ENCODE assay signal across 9 cellular contexts in genomic region chr3:4814302-4814903, GRCh38.
DNase-seq lines count a peak whose midpoint lies in the region; FAIRE-seq and TF ChIP-seq lines count a peak whose summit lies in the region.
"Had no signal": no experiment of that assay in that cellular context is flagged by ENCODE, and none has a peak within 500 bp of the region (broad histone marks: within the 10 kb centered on the region; RNA-seq: fewer than 3 reads in every experiment).

No MANE protein-coding gene starts in this region.

- TF ChIP-seq POLR2A in endothelial cell of umbilical vein (IDR thresholded peaks at IDR 0.05; ENCODE audit: low read depth, low read length) (no peak), uterus (IDR thresholded peaks at IDR 0.05) (no peak)

- no peak overlapping the region for H3K23ac ChIP-seq in mesendoderm (ENCODE audit: low read length)

- H4K20me1 ChIP-seq in mammary epithelial cell (ENCODE audit: insufficient read depth, low read length) (no peaks in the 10 kb centered on the region), endothelial cell of umbilical vein (replicated peaks; ENCODE audit: control insufficient read depth, extremely low read depth, insufficient read depth, low read length) (no peaks in the 10 kb centered on the region), SK-N-SH (ENCODE audit: insufficient read depth) (no peaks in the 10 kb centered on the region)

- peak; percentile 9 for DNase-seq in MCF 10A (ENCODE audit: unreplicated experiment)
- no peak for DNase-seq in mammary epithelial cell
- peak; percentile 85 for DNase-seq in endothelial cell of umbilical vein (ENCODE audit: low read depth, low spot score)
- DNase-seq in mesendoderm, result peak; percentile 44
- peak in 1 of 2 donors; percentile 65 for DNase-seq in uterus
- no peak for DNase-seq in SK-N-SH
- no peak for DNase-seq in NCI-H187 treated with DMSO at 0.1 percent for 48 hours (lab: John Stamatoyannopoulos, UW)
- no peak for DNase-seq in superior temporal gyrus (ENCODE audit: extremely low spot score)
- DNase-seq: activated T-cell treated with anti-CD3 and anti-CD28 coated beads for 4 hours had no signal

- no peak overlapping the region for H4K8ac ChIP-seq in mesendoderm (ENCODE audit: low read depth, low read length)

- H2AK5ac ChIP-seq in mesendoderm (ENCODE audit: low read length), result no peak overlapping the region

- no peaks in the 10 kb centered on the region for H3K9me1 ChIP-seq in endothelial cell of umbilical vein (replicated peaks; ENCODE audit: control insufficient read depth, extremely low read depth, insufficient read depth, low read length)

- no peak overlapping the region for H2BK5ac ChIP-seq in mesendoderm (ENCODE audit: low read length)

- no peaks in the 10 kb centered on the region for H3K4me1 ChIP-seq in mammary epithelial cell (ENCODE audit: insufficient read depth, low read length)
- H3K4me1 ChIP-seq in endothelial cell of umbilical vein (ENCODE audit: control insufficient read depth, extremely low read depth, insufficient read depth, low read length), result peaks cover 18% of the 10 kb centered on the region
- peaks cover 2% of the 10 kb centered on the region for H3K4me1 ChIP-seq in mesendoderm (ENCODE audit: control insufficient read depth, low read depth, low read length)
- no peaks in the 10 kb centered on the region for H3K4me1 ChIP-seq in uterus
- peaks cover 0 to 17% of the 10 kb centered on the region in 2 experiments; a peak in 1 of 4 replicates for H3K4me1 ChIP-seq in SK-N-SH (ENCODE audit: control insufficient read depth in 1 of 2, insufficient read depth in 2 of 2, low read depth in 1 of 2, low read length in 1 of 2)

- POLR2A ChIA-PET in MCF 10A (lab: Yijun Ruan, JAX) (interaction anchor here (0.7 kb wide), 1 partner anchor 44 kb away, joined by 3 read pairs; no protein-coding TSS in a partner anchor), endothelial cell of umbilical vein (lab: Charles Lee) (interaction anchor here (0.6 to 1.0 kb wide), 3 partner anchors 13 to 165 kb away, joined by 3 to 8 read pairs (median 5); partner anchors contain the start of gene BHLHE40), SK-N-SH (lab: Yijun Ruan, JAX) (no interaction called here)

- TF ChIP-seq CTCF in MCF 10A (IDR thresholded peaks at IDR 0.05; ENCODE audit: unreplicated experiment), result no peak
- TF ChIP-seq CTCF in mammary epithelial cell (conservative IDR thresholded peaks at IDR 0.05 in 1 of 2, IDR thresholded peaks at IDR 0.05 in 1 of 2; ENCODE audit: extremely low read depth in 1 of 2, insufficient read depth in 1 of 2, low read depth in 1 of 2, low read length in 2 of 2), result no peak
- TF ChIP-seq CTCF in endothelial cell of umbilical vein (IDR thresholded peaks at IDR 0.05; ENCODE audit: extremely low read depth in 1 of 2, insufficient read depth in 1 of 2, low read depth in 1 of 2, low read length in 2 of 2), result no peak
- no peak for TF ChIP-seq CTCF in uterus (IDR thresholded peaks at IDR 0.05)
- TF ChIP-seq CTCF in SK-N-SH (IDR thresholded peaks at IDR 0.05), result no peak

- no peaks in the 10 kb centered on the region for H3K9me3 Mint-ChIP-seq in MCF 10A (ENCODE audit: unreplicated experiment)

- no peaks in the 10 kb centered on the region for H3K79me1 ChIP-seq in mesendoderm (ENCODE audit: low read length)

- H3K9me2 ChIP-seq in SK-N-SH, result no peaks in the 10 kb centered on the region

- H3K4me1 Mint-ChIP-seq in MCF 10A (ENCODE audit: insufficient read depth, unreplicated experiment), result no peaks in the 10 kb centered on the region

- peak overlapping the region; percentile 58 for H3K56ac ChIP-seq in mesendoderm (ENCODE audit: low read length)

- H3K79me2 ChIP-seq in mammary epithelial cell (ENCODE audit: insufficient read depth, low read length) (no peaks in the 10 kb centered on the region), endothelial cell of umbilical vein (ENCODE audit: control insufficient read depth, insufficient read depth, low read length) (no peaks in the 10 kb centered on the region), mesendoderm (ENCODE audit: control insufficient read depth, insufficient read depth, low read length) (no peaks in the 10 kb centered on the region), SK-N-SH (ENCODE audit: insufficient read depth) (no peaks in the 10 kb centered on the region)

- H3K18ac ChIP-seq in mesendoderm (ENCODE audit: low read length), result no peak overlapping the region

- H3K4me3 Mint-ChIP-seq in MCF 10A (ENCODE audit: unreplicated experiment), result no peak overlapping the region

- no peak overlapping the region for H3K27ac Mint-ChIP-seq in MCF 10A (ENCODE audit: low read depth, unreplicated experiment)

- no peak overlapping the region for H2BK120ac ChIP-seq in mesendoderm (ENCODE audit: low read depth, low read length)

- intact Hi-C loops in MCF 10A (cut with micrococcal nuclease), result no loop called here
- intact Hi-C loops in mammary epithelial cell (cut with micrococcal nuclease), result no loop called here
- intact Hi-C loops in endothelial cell of umbilical vein (cut with micrococcal nuclease), result loop anchor here (1.0 kb wide), 6 partner anchors 13 to 212 kb away; no protein-coding TSS in a partner anchor
- intact Hi-C loops in uterus (cut with DNase I; ENCODE audit: low total_unique reads), result no loop called here

- 94% methylated on average over 15 of the region's 20 CpGs for WGBS in mammary epithelial cell (ENCODE audit: low coverage, missing lambda C conversion rate)
- WGBS in mesendoderm (ENCODE audit: extremely low coverage, insufficient coverage, low lambda C conversion rate), result no CpG with 5 or more reads among the region's 20 CpGs
- 90% methylated on average over 20 of the region's 20 CpGs for WGBS in SK-N-SH (ENCODE audit: low lambda C conversion rate)

- H3K9me3 ChIP-seq in mammary epithelial cell (replicated peaks; ENCODE audit: insufficient read depth, low read length) (no peaks in the 10 kb centered on the region), endothelial cell of umbilical vein (replicated peaks; ENCODE audit: control insufficient read depth, insufficient read depth, low read length) (no peaks in the 10 kb centered on the region), uterus (no peaks in the 10 kb centered on the region), SK-N-SH (no peaks in the 10 kb centered on the region)

- in situ Hi-C loops in mammary epithelial cell (cut with MboI; ENCODE audit: low sequenced_read_pairs in 2 of 2), result no loop called here

- no peak overlapping the region for H3K4ac ChIP-seq in mesendoderm (ENCODE audit: low read depth, low read length)

- TF ChIP-seq RAD21 in SK-N-SH (IDR thresholded peaks at IDR 0.05; ENCODE audit: low read length), result no peak

- H3F3A ChIP-seq in SK-N-SH (replicated peaks; ENCODE audit: insufficient read depth), result no peaks in the 10 kb centered on the region

- H3K27ac ChIP-seq in mammary epithelial cell (ENCODE audit: insufficient read depth, low read depth, low read length), result no peak overlapping the region
- peak overlapping the region; percentile 74 for H3K27ac ChIP-seq in endothelial cell of umbilical vein (ENCODE audit: insufficient read depth, low read depth, low read length)
- no peak overlapping the region for H3K27ac ChIP-seq in mesendoderm (ENCODE audit: low read depth, low read length)
- H3K27ac ChIP-seq in uterus, result peak overlapping the region; percentile 11 to 37
- no peak overlapping the region for H3K27ac ChIP-seq in SK-N-SH (ENCODE audit: low read depth in 2 of 2, low read length in 1 of 2)

- CTCF ChIA-PET in MCF 10A (lab: Yijun Ruan, JAX), result no interaction called here
- CTCF ChIA-PET in mammary epithelial cell (lab: Charles Lee; ENCODE audit: low non-redundant PET), result no interaction called here
- CTCF ChIA-PET in endothelial cell of umbilical vein (lab: Charles Lee), result interaction anchor here (0.7 to 2.2 kb wide), 13 partner anchors 11 to 212 kb away, joined by 3 to 13 read pairs (median 4); partner anchors contain the start of gene BHLHE40
- CTCF ChIA-PET in SK-N-SH (lab: Yijun Ruan, JAX), result interaction anchor here (0.8 to 1.1 kb wide), 2 partner anchors 8 to 15 kb away, joined by 3 read pairs; no protein-coding TSS in a partner anchor

- H3K27me3 ChIP-seq in mammary epithelial cell (ENCODE audit: insufficient read depth, low read length) (no peaks in the 10 kb centered on the region), endothelial cell of umbilical vein (ENCODE audit: control insufficient read depth in 2 of 2, insufficient read depth in 2 of 2, low read length in 2 of 2) (no peaks in the 10 kb centered on the region), mesendoderm (ENCODE audit: insufficient read depth, low read length, poor library complexity) (no peaks in the 10 kb centered on the region), uterus (no peaks in the 10 kb centered on the region), SK-N-SH (ENCODE audit: insufficient read depth) (no peaks in the 10 kb centered on the region)

- TF ChIP-seq EP300 in SK-N-SH (IDR thresholded peaks at IDR 0.05; ENCODE audit: borderline replicate concordance in 1 of 2, low read depth in 1 of 2, low read length in 1 of 2), result no peak

- H2AFZ ChIP-seq in mammary epithelial cell (ENCODE audit: low read depth, low read length) (no peak overlapping the region), endothelial cell of umbilical vein (ENCODE audit: low read depth, low read length) (peak overlapping the region; percentile 28), SK-N-SH (ENCODE audit: low read depth) (no peak overlapping the region)

- H3K27me3 Mint-ChIP-seq in MCF 10A (ENCODE audit: insufficient read depth, unreplicated experiment), result no peaks in the 10 kb centered on the region

- FAIRE-seq in endothelial cell of umbilical vein (lab: Jason Lieb, UNC), result peak; percentile 90

- no peak overlapping the region for H3K4me2 ChIP-seq in mammary epithelial cell (ENCODE audit: insufficient read depth, low read depth, low read length)
- H3K4me2 ChIP-seq in endothelial cell of umbilical vein (ENCODE audit: insufficient read depth, low read length), result peak overlapping the region; percentile 13
- no peak overlapping the region for H3K4me2 ChIP-seq in mesendoderm (ENCODE audit: low read length)
- no peak overlapping the region for H3K4me2 ChIP-seq in SK-N-SH

- H4K5ac ChIP-seq in mesendoderm (ENCODE audit: low read length), result no peak overlapping the region

- dilution Hi-C loops in mammary epithelial cell (cut with HindIII; ENCODE audit: low sequenced_read_pairs) (no loop called here), endothelial cell of umbilical vein (cut with MboI; ENCODE audit: extremely low pct_ligation_motif_present, low sequenced_read_pairs) (no loop called here)

- H3K4me3 ChIP-seq in mammary epithelial cell (replicated peaks in 1 of 3; ENCODE audit: insufficient read depth in 1 of 3, low read depth in 2 of 3, low read length in 3 of 3), result no peak overlapping the region
- no peak overlapping the region for H3K4me3 ChIP-seq in endothelial cell of umbilical vein (replicated peaks in 1 of 3; ENCODE audit: insufficient read depth in 1 of 3, low read depth in 1 of 3, low read length in 3 of 3)
- H3K4me3 ChIP-seq in mesendoderm (ENCODE audit: low read length), result no peak overlapping the region
- H3K4me3 ChIP-seq in uterus, result no peak overlapping the region
- H3K4me3 ChIP-seq in SK-N-SH (ENCODE audit: low read depth in 2 of 2, low read length in 1 of 2), result no peak overlapping the region

- no peaks in the 10 kb centered on the region for H3K36me3 ChIP-seq in mammary epithelial cell (ENCODE audit: insufficient read depth, low read length)
- no peaks in the 10 kb centered on the region for H3K36me3 ChIP-seq in endothelial cell of umbilical vein (ENCODE audit: control insufficient read depth in 2 of 2, extremely low read depth in 1 of 2, insufficient read depth in 2 of 2, low read length in 2 of 2)
- no peaks in the 10 kb centered on the region for H3K36me3 ChIP-seq in mesendoderm (ENCODE audit: control insufficient read depth, insufficient read depth, low read length)
- no peaks in the 10 kb centered on the region for H3K36me3 ChIP-seq in uterus
- peaks cover 3 to 28% of the 10 kb centered on the region in 2 experiments for H3K36me3 ChIP-seq in SK-N-SH (replicated peaks in 1 of 2; ENCODE audit: control insufficient read depth in 1 of 2, insufficient read depth in 2 of 2, low read length in 1 of 2)

- H2BK15ac ChIP-seq in mesendoderm (replicated peaks; ENCODE audit: low read depth), result no peak overlapping the region

- no TSS peak for BruUV-seq in MCF 10A (replicated peaks; lab: Mats Ljungman, UMichigan)
- BruUV-seq in mammary epithelial cell (replicated peaks; lab: Mats Ljungman, UMichigan), result no TSS peak
- no TSS peak for BruUV-seq in endothelial cell of umbilical vein (replicated peaks; lab: Mats Ljungman, UMichigan)

- H3K9ac ChIP-seq in mammary epithelial cell (ENCODE audit: insufficient read depth, low read length) (no peak overlapping the region), endothelial cell of umbilical vein (replicated peaks; ENCODE audit: extremely low read depth, insufficient read depth, low read length) (peak overlapping the region; percentile 25), mesendoderm (ENCODE audit: low read length) (no peak overlapping the region), SK-N-SH (no peak overlapping the region)

- H3K36me3 Mint-ChIP-seq in MCF 10A (ENCODE audit: insufficient read depth, unreplicated experiment), result no peaks in the 10 kb centered on the region

Comparison
In these comparisons a context has a peak if more than half of its experiments do, and no peak if none do; other contexts are left out.
1. DNase-seq: peak in MCF 10A (single experiment), endothelial cell of umbilical vein (single experiment) and mesendoderm (single experiment); none in mammary epithelial cell (single experiment), SK-N-SH (single experiment), NCI-H187 treated with DMSO at 0.1 percent for 48 hours (single experiment) and superior temporal gyrus (single experiment).
2. H3K27ac ChIP-seq: peak in endothelial cell of umbilical vein (single experiment) and uterus (2 of 2); none in mammary epithelial cell (single experiment), mesendoderm (single experiment) and SK-N-SH (0 of 2).
3. CTCF ChIA-PET loops: an anchor here in endothelial cell of umbilical vein (0.7 to 2.2 kb wide) and SK-N-SH (0.8 to 1.1 kb wide); none called in MCF 10A and mammary epithelial cell.